8 cellular contexts compared by ENCODE assay signal in genomic region chr16:29815793-29816693, GRCh38. TPM values are rescaled to one million over a fixed set of nuclear protein-coding genes. Genes with fewer than 3 reads are reported as not detected.
A peak's percentile ranks its signal among the peaks of the same experiment; 100 is the strongest.
DNase-seq lines count a peak whose midpoint lies in the region; ATAC-seq and TF ChIP-seq lines count a peak whose summit lies in the region.

PAGR1 (plus strand) TSS chr16:29816152; CDS start chr16:29816526, 374 bp downstream.

- POLR2A ChIA-PET in OCI-LY7 (lab: Charles Lee): interaction anchor here (0.6 to 1.1 kb wide), 5 partner anchors 12 to 145 kb away, joined by 3 to 5 read pairs (median 3); no protein-coding TSS in a partner anchor

- TF ChIP-seq CTCF in OCI-LY7 (conservative IDR thresholded peaks at IDR 0.05; ENCODE audit: low read length) (peak; percentile 87), epithelial cell of esophagus (IDR thresholded peaks at IDR 0.05; ENCODE audit: insufficient read depth, low read depth, low read length, missing control alignments) (peak; percentile 80), mucosa of descending colon (IDR thresholded peaks at IDR 0.05) (peak; percentile 84)

- ATAC-seq in GM21515 (IDR thresholded peaks at IDR 0.05; ENCODE audit: unreplicated experiment) (peak; percentile 48), mucosa of descending colon (peak; percentile 75)

- H3K4me1 ChIP-seq in OCI-LY7 (ENCODE audit: insufficient read depth, low read length, poor library complexity, severe bottlenecking) (peaks cover 56% of the 10 kb centered on the region), mucosa of descending colon (ENCODE audit: low read depth) (peaks cover 62% of the 10 kb centered on the region)

- H2AFZ ChIP-seq in OCI-LY7 (ENCODE audit: low read length): peak within 1 kb of the TSS; percentile 52

- TSS peak; percentile 73 for BruUV-seq in OCI-LY7 (replicated peaks; lab: Mats Ljungman, UMichigan)

- peak within 1 kb of the TSS; percentile 89 for H3K4me3 ChIP-seq in OCI-LY7 (ENCODE audit: low read depth, low read length, poor library complexity, severe bottlenecking)
- H3K4me3 ChIP-seq in epithelial cell of esophagus (ENCODE audit: low read length): peak within 1 kb of the TSS; percentile 93
- peak within 1 kb of the TSS; percentile 50 for H3K4me3 ChIP-seq in mucosa of descending colon

- peak within 1 kb of the TSS; percentile 88 for H3K4me2 ChIP-seq in OCI-LY7 (ENCODE audit: low read length)

- no peaks in the 10 kb centered on the region for H3K9me3 ChIP-seq in OCI-LY7 (ENCODE audit: low read length)
- H3K9me3 ChIP-seq in mucosa of descending colon: no peaks in the 10 kb centered on the region

- peaks cover 21% of the 10 kb centered on the region; the same call in 1 of the 2 replicates for H3K79me2 ChIP-seq in OCI-LY7 (ENCODE audit: insufficient read depth, low read depth, low read length)

- peak within 1 kb of the TSS; percentile 72 for H3K27ac ChIP-seq in OCI-LY7 (ENCODE audit: low read depth, low read length, poor library complexity, severe bottlenecking)

- H4K20me1 ChIP-seq in OCI-LY7 (ENCODE audit: insufficient read depth, low read length): 0 out of 2 replicates have a peak, but pooled peaks cover 4% of the 10 kb centered on the region

- no peaks in the 10 kb centered on the region for H3K9me2 ChIP-seq in OCI-LY7 (ENCODE audit: insufficient read depth, low read length)

- CTCF ChIA-PET in OCI-LY7 (lab: Charles Lee; ENCODE audit: unreplicated experiment): interaction anchor here (0.5 to 1.0 kb wide), 4 partner anchors 12 to 264 kb away, joined by 3 to 4 read pairs (median 4); partner anchors contain the start of gene KIF22

- DNase-seq in DMS 273 treated with DMSO at 0.1 percent for 48 hours (lab: John Stamatoyannopoulos, UW): peak; percentile 98
- DNase-seq in HuH-7.5 (ENCODE audit: low spot score): peak; percentile 94
- DNase-seq in OCI-LY7 (ENCODE audit: low spot score): peak; percentile 100
- DNase-seq in activated T-cell treated with anti-CD3 and anti-CD28 coated beads for 24 hours (ENCODE audit: low read depth): peak; percentile 99
- peak; percentile 100 for DNase-seq in epithelial cell of esophagus (ENCODE audit: low read depth)
- DNase-seq in mucosa of descending colon: peak; percentile 99
- peak; percentile 95 to 97 for DNase-seq in stimulated activated CD8-positive, alpha-beta memory T cell treated with anti-CD3 and anti-CD28 coated beads, Interleukin-4, amount 100 ng/mL, for 4 hours (ENCODE audit: low read depth in 2 of 2, low spot score in 1 of 2)

- intact Hi-C loops in OCI-LY7 (cut with micrococcal nuclease; ENCODE audit: unreplicated experiment): loop anchor here (1.0 to 5.0 kb wide), 2 partner anchors 26 to 156 kb away; partner anchors contain the start of genes KIF22 and TAOK2
- intact Hi-C loops in mucosa of descending colon (cut with DNase I, micrococcal nuclease): no loop called here

- H3K36me3 ChIP-seq in OCI-LY7 (ENCODE audit: insufficient read depth, low read length): peaks cover 37% of the 10 kb centered on the region
- no peaks in the 10 kb centered on the region for H3K36me3 ChIP-seq in mucosa of descending colon (ENCODE audit: low read depth)

RNA-seq across cellular contexts. Expression of gene PAGR1, which starts in this region (rescaled TPM):
- 59.4 and 62.7 TPM in 2 replicates for total RNA-seq in OCI-LY7 (2014; rRNA removed; shearing (Covaris generic))
- total RNA-seq in OCI-LY7 (2022) (43.4 and 51.7 TPM in 2 replicates), mucosa of descending colon (10 to 100 TPM; 15.6 to 25.1 (median 20.5) TPM)

Comparison
In these comparisons a context has a peak if more than half of its experiments do, and no peak if none do; other contexts are left out.
1. Peak in every context shown above with its lines: DNase-seq, ATAC-seq, H3K4me3 ChIP-seq and H3K27ac ChIP-seq.